In the genomic region with DNA sequence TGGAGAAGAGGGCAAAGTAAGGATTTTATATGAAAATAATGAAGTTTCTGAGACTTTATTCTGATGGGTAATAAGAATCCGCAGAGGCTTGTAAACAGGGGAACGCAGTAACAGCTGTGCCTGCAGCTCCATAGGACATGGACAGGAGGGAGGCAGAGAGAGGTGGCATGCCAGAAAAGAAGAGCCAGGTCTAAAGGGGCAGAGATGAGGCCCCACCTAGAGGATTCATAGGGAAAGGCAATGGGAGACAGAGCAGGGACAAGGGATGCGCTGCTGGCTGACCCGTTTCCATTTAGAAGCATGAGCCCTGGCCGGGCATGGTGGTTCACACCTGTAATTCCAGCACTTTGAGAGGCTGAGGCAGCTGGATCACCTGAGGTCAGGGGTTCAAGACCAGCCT, we compare ENCODE assay signal across 11 cellular contexts.
DNase-seq lines count a peak whose midpoint lies in the region; ATAC-seq, FAIRE-seq and TF ChIP-seq lines count a peak whose summit lies in the region.
"Had no signal": no experiment of that assay in that cellular context is flagged by ENCODE, and none has a peak within 500 bp of the region (broad histone marks: within the 10 kb centered on the region; RNA-seq: fewer than 3 reads in every experiment).

No MANE protein-coding gene starts in this region.

- H3K27ac ChIP-seq in heart left ventricle (no peak overlapping the region), stomach (no peak overlapping the region)
- no peak overlapping the region for H3K27ac ChIP-seq in CD4-positive, alpha-beta memory T cell (ENCODE audit: low read depth, low read length)

- no peak overlapping the region for H3K4me3 Mint-ChIP-seq in CD4-positive, alpha-beta memory T cell
- H3K4me3 Mint-ChIP-seq in activated T-helper 2 cell treated with anti-CD3 and anti-CD28 coated beads, Interferon-gamma antibody, Interleukin-2, Interleukin-4, amounts not matched to agents 10 μg/mL and 5 μg/mL and 100 μg/mL, durations not matched to agents 14 hours and 24 hours and 36 hours (ENCODE audit: low read depth) = no peak overlapping the region
- H3K4me3 Mint-ChIP-seq: CD4-positive, CD25-positive, alpha-beta regulatory T cell had no signal

- no peaks in the 10 kb centered on the region for H3K4me1 Mint-ChIP-seq in CD4-positive, alpha-beta memory T cell
- no peaks in the 10 kb centered on the region for H3K4me1 Mint-ChIP-seq in activated T-helper 2 cell treated with anti-CD3 and anti-CD28 coated beads, Interferon-gamma antibody, Interleukin-2, Interleukin-4, amounts not matched to agents 10 μg/mL and 5 μg/mL and 100 μg/mL, durations not matched to agents 14 hours and 24 hours and 36 hours (ENCODE audit: low read depth)
- H3K4me1 Mint-ChIP-seq: CD4-positive, CD25-positive, alpha-beta regulatory T cell had no signal

- H3K4me1 ChIP-seq in heart left ventricle = peaks cover 0 to 6% (median 0%) of the 10 kb centered on the region in 12 donors
- H3K4me1 ChIP-seq in CD4-positive, alpha-beta memory T cell (ENCODE audit: insufficient read depth, low read length) = no peaks in the 10 kb centered on the region
- peaks cover 0 to 13% (median 2%) of the 10 kb centered on the region in 4 donors for H3K4me1 ChIP-seq in stomach

- POLR2A ChIA-PET in CD4-positive, alpha-beta memory T cell (lab: Charles Lee; ENCODE audit: partially characterized antibody) = no interaction called here

- DNase-seq in heart left ventricle (no peak), Right ventricle myocardium inferior (ENCODE audit: missing footprints) (no peak), RPMI7951 (ENCODE audit: low read depth) (peak; percentile 53), left cardiac atrium (no peak), stomach (no peak), urothelium cell line (ENCODE audit: low spot score) (no peak)
- no peak for DNase-seq in CD4-positive, alpha-beta memory T cell
- no peak for DNase-seq in activated T-helper 2 cell treated with anti-CD3 and anti-CD28 coated beads, Interferon-gamma antibody, Interleukin-2, Interleukin-4, amounts not matched to agents 10 μg/mL and 5 μg/mL and 100 μg/mL, durations not matched to agents 14 hours and 24 hours and 36 hours (ENCODE audit: low spot score)
- DNase-seq: CD4-positive, CD25-positive, alpha-beta regulatory T cell; hypothalamus; NCI-H2081 treated with DMSO at 0.1 percent for 48 hours had no signal

- 71 to 77% (median 75%) methylated on average over 5 of the region's 5 CpGs for WGBS in heart left ventricle, 4 donors
- WGBS in stomach, 5 donors = 60 to 88% (median 72%) methylated on average over 5 of the region's 5 CpGs

- H3K27ac Mint-ChIP-seq in CD4-positive, alpha-beta memory T cell = no peak overlapping the region
- no peak overlapping the region for H3K27ac Mint-ChIP-seq in activated T-helper 2 cell treated with anti-CD3 and anti-CD28 coated beads, Interferon-gamma antibody, Interleukin-2, Interleukin-4, amounts not matched to agents 10 μg/mL and 5 μg/mL and 100 μg/mL, durations not matched to agents 14 hours and 24 hours and 36 hours
- H3K27ac Mint-ChIP-seq: CD4-positive, CD25-positive, alpha-beta regulatory T cell had no signal

- TF ChIP-seq POLR2A in heart left ventricle (IDR thresholded peaks at IDR 0.05) (no peak), stomach (IDR thresholded peaks at IDR 0.05) (no peak)

- no peaks in the 10 kb centered on the region for H3K27me3 ChIP-seq in heart left ventricle
- no peaks in the 10 kb centered on the region for H3K27me3 ChIP-seq in CD4-positive, alpha-beta memory T cell (ENCODE audit: insufficient read depth, low read length)
- H3K27me3 ChIP-seq in stomach = no peaks in the 10 kb centered on the region

- peaks cover 0 to 5% (median 0%) of the 10 kb centered on the region in 12 donors for H3K9me3 ChIP-seq in heart left ventricle
- H3K9me3 ChIP-seq in CD4-positive, alpha-beta memory T cell (ENCODE audit: control insufficient read depth in 1 of 2, low read length in 2 of 2) = no peaks in the 10 kb centered on the region
- peaks cover 0 to 9% (median 7%) of the 10 kb centered on the region in 4 donors for H3K9me3 ChIP-seq in stomach

- CTCF ChIA-PET in CD4-positive, alpha-beta memory T cell (lab: Charles Lee; ENCODE audit: partially characterized antibody) = no interaction called here

- ATAC-seq in heart left ventricle = peak in 3 of 4 donors; percentile 58 to 82 (median 78)
- no peak for ATAC-seq in Right ventricle myocardium inferior
- ATAC-seq in left cardiac atrium = peak; percentile 46 to 57

- peaks cover 0 to 18% (median 7%) of the 10 kb centered on the region in 8 donors for H3K9me3 Mint-ChIP-seq in CD4-positive, alpha-beta memory T cell
- H3K9me3 Mint-ChIP-seq in activated T-helper 2 cell treated with anti-CD3 and anti-CD28 coated beads, Interferon-gamma antibody, Interleukin-2, Interleukin-4, amounts not matched to agents 10 μg/mL and 5 μg/mL and 100 μg/mL, durations not matched to agents 14 hours and 24 hours and 36 hours = peaks cover 13% of the 10 kb centered on the region

- no peaks in the 10 kb centered on the region for H3K36me3 ChIP-seq in heart left ventricle
- H3K36me3 ChIP-seq in CD4-positive, alpha-beta memory T cell (ENCODE audit: insufficient read depth, low read length) = no peaks in the 10 kb centered on the region
- no peaks in the 10 kb centered on the region for H3K36me3 ChIP-seq in stomach

- TF ChIP-seq EP300 in stomach (IDR thresholded peaks at IDR 0.05) = no peak

- H3K4me3 ChIP-seq in heart left ventricle (no peak overlapping the region), stomach (no peak overlapping the region)
- no peak overlapping the region for H3K4me3 ChIP-seq in CD4-positive, alpha-beta memory T cell (ENCODE audit: low read length in 2 of 2)

- no peaks in the 10 kb centered on the region for H3K36me3 Mint-ChIP-seq in CD4-positive, alpha-beta memory T cell
- H3K36me3 Mint-ChIP-seq in activated T-helper 2 cell treated with anti-CD3 and anti-CD28 coated beads, Interferon-gamma antibody, Interleukin-2, Interleukin-4, amounts not matched to agents 10 μg/mL and 5 μg/mL and 100 μg/mL, durations not matched to agents 14 hours and 24 hours and 36 hours (ENCODE audit: low read depth) = no peaks in the 10 kb centered on the region
- H3K36me3 Mint-ChIP-seq: CD4-positive, CD25-positive, alpha-beta regulatory T cell had no signal

- intact Hi-C loops in heart left ventricle (cut with DNase I) (no loop called here), Right ventricle myocardium inferior (cut with DNase I) (no loop called here), left cardiac atrium (cut with DNase I) (no loop called here), stomach (cut with DNase I; ENCODE audit: low total_unique reads) (no loop called here)
- intact Hi-C loops in CD4-positive, alpha-beta memory T cell (cut with micrococcal nuclease) = no loop called here
- intact Hi-C loops in activated T-helper 2 cell treated with anti-CD3 and anti-CD28 coated beads, Interferon-gamma antibody, Interleukin-2, Interleukin-4, amounts not matched to agents 10 μg/mL and 5 μg/mL and 100 μg/mL, durations not matched to agents 14 hours and 24 hours and 36 hours (cut with micrococcal nuclease) = no loop called here

- H3K27me3 Mint-ChIP-seq in CD4-positive, alpha-beta memory T cell = no peaks in the 10 kb centered on the region
- H3K27me3 Mint-ChIP-seq in activated T-helper 2 cell treated with anti-CD3 and anti-CD28 coated beads, Interferon-gamma antibody, Interleukin-2, Interleukin-4, amounts not matched to agents 10 μg/mL and 5 μg/mL and 100 μg/mL, durations not matched to agents 14 hours and 24 hours and 36 hours (ENCODE audit: low read depth) = no peaks in the 10 kb centered on the region

- peak in 6 of 12 donors; percentile 25 to 44 (median 36) for TF ChIP-seq CTCF in heart left ventricle (IDR thresholded peaks at IDR 0.05)
- no peak for TF ChIP-seq CTCF in stomach (IDR thresholded peaks at IDR 0.05)

- FAIRE-seq in urothelium cell line (lab: Jason Lieb, UNC) = no peak
